In the genomic region with DNA sequence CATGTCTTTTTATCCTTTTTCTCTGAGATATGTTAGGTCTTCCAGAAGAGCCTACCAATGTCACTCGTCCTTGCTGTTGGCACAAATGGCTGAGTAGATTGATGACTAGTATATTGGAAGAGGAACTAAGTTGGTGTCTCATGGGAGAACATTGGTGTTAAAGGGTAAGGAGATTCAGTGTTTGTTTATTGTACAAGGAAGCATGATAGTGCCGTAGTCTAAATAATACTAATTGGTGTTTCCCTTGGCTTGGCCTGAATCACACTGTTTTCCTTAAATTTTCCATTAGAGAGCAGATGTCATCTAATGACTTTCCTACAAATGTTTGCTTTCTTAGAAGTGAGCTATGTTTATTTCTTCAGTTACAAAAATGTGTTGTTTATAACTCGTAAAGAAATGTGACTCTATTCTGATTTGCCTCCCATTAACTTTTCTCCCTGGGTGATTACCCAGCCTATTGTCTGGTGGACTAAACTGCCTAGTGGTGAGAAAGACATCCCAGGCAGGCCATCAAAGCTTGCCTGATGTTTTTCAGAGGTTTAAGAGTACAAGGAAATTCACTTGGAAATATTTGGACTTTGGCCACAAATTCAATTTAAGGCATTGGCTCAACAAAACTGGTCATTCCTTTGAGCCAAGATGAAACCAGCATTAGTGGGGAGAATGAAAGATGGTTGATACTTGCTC, we compare ENCODE assay signal across 17 cellular contexts. TPM values are rescaled to one million over a fixed set of nuclear protein-coding genes. Genes with fewer than 3 reads are reported as not detected.
"Had no signal": no experiment of that assay in that cellular context is flagged by ENCODE, and none has a peak within 500 bp of the region (broad histone marks: within the 10 kb centered on the region; RNA-seq: fewer than 3 reads in every experiment).

No MANE protein-coding gene starts in this region.

- H3K27ac ChIP-seq: epithelial cell of prostate, esophagus squamous epithelium, foreskin keratinocyte, hepatocyte, neutrophil, psoas muscle had no signal

- ATAC-seq: foreskin keratinocyte; left colon; mucosa of descending colon; naive thymus-derived CD8-positive, alpha-beta T cell; psoas muscle had no signal

- H2AFZ ChIP-seq: hepatocyte had no signal

- H3K36me3 ChIP-seq: esophagus squamous epithelium, neutrophil had no signal

- H3K4me3 Mint-ChIP-seq: naive thymus-derived CD8-positive, alpha-beta T cell had no signal

- H3K27me3 ChIP-seq: hepatocyte, neutrophil had no signal

- H3K79me2 ChIP-seq: hepatocyte had no signal

- FAIRE-seq: small intestine had no signal

- H3K27ac Mint-ChIP-seq: naive thymus-derived CD8-positive, alpha-beta T cell had no signal

- H3K4me2 ChIP-seq: hepatocyte had no signal

- H3K4me1 Mint-ChIP-seq: naive thymus-derived CD8-positive, alpha-beta T cell had no signal

- H3K4me3 ChIP-seq: esophagus squamous epithelium, hepatocyte, mucosa of descending colon, psoas muscle had no signal

- H3K4me1 ChIP-seq: esophagus squamous epithelium, foreskin keratinocyte, psoas muscle had no signal

- DNase-seq: cortex of kidney; effector memory CD4-positive, alpha-beta T cell; esophagus squamous epithelium; foreskin keratinocyte; head of caudate nucleus; left colon; mammary epithelial cell; mucosa of descending colon; naive thymus-derived CD8-positive, alpha-beta T cell; psoas muscle; small intestine; stimulated activated CD4-positive, alpha-beta T cell treated with anti-CD3 and anti-CD28 coated beads, Interleukin-2, amount 100 ng/mL, for 48 hours; stimulated activated naive CD4-positive, alpha-beta T cell treated with Interleukin-2 at 50 U/mL for 16 hours; trophoblast cell had no signal

- H3K9me3 ChIP-seq: mucosa of descending colon, neutrophil had no signal

RNA-seq across cellular contexts. Expression of gene ADAMTSL3, which starts 28.7 kb away (rescaled TPM):
- total RNA-seq: foreskin keratinocyte; naive thymus-derived CD8-positive, alpha-beta T cell had no signal
- polyA plus RNA-seq: naive thymus-derived CD8-positive, alpha-beta T cell had no signal
